ENCODE assay signal across 12 cellular contexts in the genomic region with DNA sequence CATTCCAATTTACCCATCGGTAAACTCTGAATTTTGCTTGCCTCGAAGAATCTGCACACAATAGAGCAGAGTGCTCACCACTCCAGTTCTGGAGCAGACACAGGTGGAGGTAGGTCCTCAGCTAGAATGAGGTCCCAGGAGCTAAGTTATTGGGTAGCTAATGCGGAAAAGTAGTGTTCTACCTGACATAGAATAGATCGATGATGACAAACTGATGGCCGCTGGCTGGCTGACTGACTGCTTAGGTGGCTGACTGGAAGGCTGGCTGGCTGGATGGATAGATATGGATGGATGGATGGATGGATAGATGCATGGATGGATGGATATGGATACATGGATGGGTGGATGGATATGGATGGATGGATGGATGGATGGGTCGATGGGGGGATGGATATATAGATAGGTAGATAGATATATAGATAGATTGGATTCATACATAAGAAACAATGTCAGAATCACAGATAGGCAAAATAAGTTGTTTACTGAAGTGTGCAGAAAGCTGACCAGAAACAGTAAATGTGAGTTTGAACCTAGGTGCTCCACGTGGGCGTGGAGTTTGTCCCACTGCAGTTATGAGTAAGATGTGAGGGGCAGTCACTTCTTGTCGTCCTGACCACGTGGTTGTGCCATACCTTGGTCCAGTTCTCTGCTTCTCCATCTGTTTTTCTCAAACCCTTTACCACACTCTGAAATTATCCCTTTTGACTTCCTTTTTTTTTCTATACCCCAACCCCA.
DNase-seq lines count a peak whose midpoint lies in the region; ATAC-seq and TF ChIP-seq lines count a peak whose summit lies in the region.
"Had no signal": no experiment of that assay in that cellular context is flagged by ENCODE, and none has a peak within 500 bp of the region (broad histone marks: within the 10 kb centered on the region; RNA-seq: fewer than 3 reads in every experiment).

No MANE protein-coding gene starts in this region.

- H3K36me3 ChIP-seq in HCT116 (ENCODE audit: control insufficient read depth in 1 of 2, insufficient read depth in 2 of 2, low read length in 2 of 2), result no peaks in the 10 kb centered on the region
- H3K36me3 ChIP-seq: colonic mucosa, MG63, Peyer's patch had no signal

- no peak overlapping the region for H3K27ac Mint-ChIP-seq in activated naive CD8-positive, alpha-beta T cell
- H3K27ac Mint-ChIP-seq in activated naive CD8-positive, alpha-beta T cell treated with anti-CD3 and anti-CD28 coated beads for 36 hours, result no peak overlapping the region
- H3K27ac Mint-ChIP-seq in stimulated activated naive CD8-positive, alpha-beta T cell treated with anti-CD3 and anti-CD28 coated beads, Interleukin-15, amount 100 ng/mL, for 72 hours, result no peak overlapping the region
- H3K27ac Mint-ChIP-seq: stimulated activated naive CD8-positive, alpha-beta T cell treated with anti-CD3 and anti-CD28 coated beads, Interleukin-15, Interleukin-2, amounts not matched to agents 100 ng/mL and 50 ng/mL, for 24 hours had no signal

- H3K9me3 Mint-ChIP-seq in activated naive CD8-positive, alpha-beta T cell (ENCODE audit: low read depth), result peaks cover 7% of the 10 kb centered on the region
- H3K9me3 Mint-ChIP-seq in activated naive CD8-positive, alpha-beta T cell treated with anti-CD3 and anti-CD28 coated beads for 36 hours, result peaks cover 7% of the 10 kb centered on the region
- peaks cover 12 to 20% of the 10 kb centered on the region in 2 donors for H3K9me3 Mint-ChIP-seq in stimulated activated naive CD8-positive, alpha-beta T cell treated with anti-CD3 and anti-CD28 coated beads, Interleukin-15, amount 100 ng/mL, for 72 hours

- TF ChIP-seq POLR2A in HCT116 (IDR thresholded peaks at IDR 0.05; ENCODE audit: borderline replicate concordance, extremely low read depth, insufficient read depth, insufficient read length), result no peak

- TF ChIP-seq RAD21 in HCT116 (IDR thresholded peaks at IDR 0.05; ENCODE audit: low read depth), result no peak

- no peaks in the 10 kb centered on the region for H3K79me2 ChIP-seq in HCT116 (ENCODE audit: insufficient read depth, low read length)

- H3K9me2 ChIP-seq in HCT116 (ENCODE audit: insufficient read depth), result no peaks in the 10 kb centered on the region

- peaks cover 8% of the 10 kb centered on the region for H3K27me3 Mint-ChIP-seq in activated naive CD8-positive, alpha-beta T cell
- H3K27me3 Mint-ChIP-seq in activated naive CD8-positive, alpha-beta T cell treated with anti-CD3 and anti-CD28 coated beads for 36 hours, result peaks cover 26% of the 10 kb centered on the region
- H3K27me3 Mint-ChIP-seq in stimulated activated naive CD8-positive, alpha-beta T cell treated with anti-CD3 and anti-CD28 coated beads, Interleukin-15, amount 100 ng/mL, for 72 hours, result peaks cover 46% of the 10 kb centered on the region

- peaks cover 3% of the 10 kb centered on the region for H3K4me1 Mint-ChIP-seq in activated naive CD8-positive, alpha-beta T cell (ENCODE audit: low read depth)
- peaks cover 2% of the 10 kb centered on the region for H3K4me1 Mint-ChIP-seq in activated naive CD8-positive, alpha-beta T cell treated with anti-CD3 and anti-CD28 coated beads for 36 hours
- H3K4me1 Mint-ChIP-seq in stimulated activated naive CD8-positive, alpha-beta T cell treated with anti-CD3 and anti-CD28 coated beads, Interleukin-15, amount 100 ng/mL, for 72 hours, result peaks cover 7% of the 10 kb centered on the region

- CTCF ChIA-PET in HCT116 (lab: Charles Lee) (interaction anchor here (0.8 to 2.7 kb wide), 8 partner anchors 8 to 665 kb away, joined by 3 to 21 read pairs (median 6); no protein-coding TSS in a partner anchor), GM10248 (lab: Yijun Ruan, JAX) (interaction anchor here (1.0 to 4.9 kb wide), 27 partner anchors 9 to 665 kb away, joined by 3 to 67 read pairs (median 6); no protein-coding TSS in a partner anchor)

- no peaks in the 10 kb centered on the region for H3K27me3 ChIP-seq in HCT116 (ENCODE audit: insufficient read depth, low read length)
- H3K27me3 ChIP-seq: colonic mucosa, MG63, Peyer's patch had no signal

- POLR2A ChIA-PET in HCT116 (lab: Charles Lee), result no interaction called here
- POLR2A ChIA-PET in GM10248 (lab: Yijun Ruan, JAX), result no interaction called here

- RAD21 ChIA-PET in HCT116 (lab: Charles Lee; ENCODE audit: low non-redundant PET in 1 of 2, low total read pairs in 2 of 2, uncharacterized antibody in 2 of 2, unreplicated experiment in 2 of 2), result interaction anchor here in 1 of 2 experiments (0.9 kb wide), 1 partner anchor 221 kb away, joined by 3 read pairs; no protein-coding TSS in a partner anchor

- no peak overlapping the region for H3K9ac ChIP-seq in HCT116 (ENCODE audit: low read length)

- no peaks in the 10 kb centered on the region for H3K36me3 Mint-ChIP-seq in activated naive CD8-positive, alpha-beta T cell
- no peaks in the 10 kb centered on the region for H3K36me3 Mint-ChIP-seq in activated naive CD8-positive, alpha-beta T cell treated with anti-CD3 and anti-CD28 coated beads for 36 hours

- no peak for DNase-seq in activated naive CD8-positive, alpha-beta T cell treated with anti-CD3 and anti-CD28 coated beads for 36 hours
- DNase-seq in HCT116 (ENCODE audit: low read depth, low spot score) (no peak), GM10248 (ENCODE audit: extremely low spot score) (no peak)
- no peak for DNase-seq in stimulated activated naive CD8-positive, alpha-beta T cell treated with anti-CD3 and anti-CD28 coated beads, Interleukin-15, amount 100 ng/mL, for 72 hours
- DNase-seq in central memory CD4-positive, alpha-beta T cell, result no peak
- no peak for DNase-seq in activated effector memory CD4-positive, alpha-beta T cell treated with anti-CD3 and anti-CD28 coated beads, Interleukin-2, amount 50 U/mL, for 16 hours

- intact Hi-C loops in HCT116 (cut with micrococcal nuclease), result loop anchor here (1.0 to 2.0 kb wide), 4 partner anchors 215 to 665 kb away; no protein-coding TSS in a partner anchor

- TF ChIP-seq CTCF in HCT116 (IDR thresholded peaks at IDR 0.05 in 2 of 3, conservative IDR thresholded peaks at IDR 0.05 in 1 of 3; ENCODE audit: borderline replicate concordance in 1 of 3, insufficient read depth in 1 of 3, low read depth in 2 of 3, low read length in 2 of 3), result no peak
- no peak for TF ChIP-seq CTCF in GM10248 (IDR thresholded peaks at IDR 0.05; ENCODE audit: control extremely low read depth, extremely low read depth, low read depth, missing control alignments)

- no peak overlapping the region for H3K4me3 ChIP-seq in HCT116 (replicated peaks in 1 of 2; ENCODE audit: low read depth in 1 of 2, low read length in 2 of 2)
- H3K4me3 ChIP-seq: colonic mucosa, MG63, Peyer's patch had no signal

- no TSS peak for BruUV-seq in HCT116 (replicated peaks; lab: Mats Ljungman, UMichigan)

- H3K4me2 ChIP-seq in HCT116 (ENCODE audit: low read length), result no peak overlapping the region

- H3K27ac ChIP-seq in HCT116 (ENCODE audit: low read depth, low read length), result no peak overlapping the region
- H3K27ac ChIP-seq: colonic mucosa, Peyer's patch had no signal

- ATAC-seq in HCT116, result peak; percentile 23; the same call in 1 of the 2 replicates
- peak; percentile 31 for ATAC-seq in HG03521 (IDR thresholded peaks at IDR 0.05; ENCODE audit: unreplicated experiment)
- ATAC-seq in stimulated activated naive CD8-positive, alpha-beta T cell treated with anti-CD3 and anti-CD28 coated beads, Interleukin-15, amount 100 ng/mL, for 72 hours, result peak; percentile 68

- no peak overlapping the region for H2AFZ ChIP-seq in HCT116 (ENCODE audit: low read depth, low read length, poor library complexity, severe bottlenecking)

- no peaks in the 10 kb centered on the region for H4K20me1 ChIP-seq in HCT116 (ENCODE audit: insufficient read depth)

- H3K4me3 Mint-ChIP-seq in activated naive CD8-positive, alpha-beta T cell, result peak overlapping the region; percentile 20
- H3K4me3 Mint-ChIP-seq in activated naive CD8-positive, alpha-beta T cell treated with anti-CD3 and anti-CD28 coated beads for 36 hours, result no peak overlapping the region
- H3K4me3 Mint-ChIP-seq in stimulated activated naive CD8-positive, alpha-beta T cell treated with anti-CD3 and anti-CD28 coated beads, Interleukin-15, amount 100 ng/mL, for 72 hours, result no peak overlapping the region
- H3K4me3 Mint-ChIP-seq: stimulated activated naive CD8-positive, alpha-beta T cell treated with anti-CD3 and anti-CD28 coated beads, Interleukin-15, Interleukin-2, amounts not matched to agents 100 ng/mL and 50 ng/mL, for 24 hours had no signal

- no peaks in the 10 kb centered on the region for H3K4me1 ChIP-seq in HCT116 (ENCODE audit: control insufficient read depth in 1 of 2, insufficient read depth in 2 of 2, low read length in 2 of 2)
- H3K4me1 ChIP-seq: colonic mucosa, Peyer's patch had no signal

- H3K9me3 ChIP-seq in HCT116 (ENCODE audit: control insufficient read depth in 1 of 2, insufficient read depth in 1 of 2, low read depth in 1 of 2, low read length in 2 of 2), result no peaks in the 10 kb centered on the region; a peak in 1 of 4 replicates
- H3K9me3 ChIP-seq: colonic mucosa had no signal

TF ChIP-seq in HCT116, 20 proteins besides CTCF, POLR2A, EP300 and RAD21 (continues in another document):
- TF ChIP-seq POLR2AphosphoS5 (IDR thresholded peaks at IDR 0.05; ENCODE audit: low read depth, low read length) (no peak), EZH2phosphoT487 (IDR thresholded peaks at IDR 0.05; ENCODE audit: borderline replicate concordance) (no peak), JUND (IDR thresholded peaks at IDR 0.05) (no peak)
- TF ChIP-seq, protein P1, sequence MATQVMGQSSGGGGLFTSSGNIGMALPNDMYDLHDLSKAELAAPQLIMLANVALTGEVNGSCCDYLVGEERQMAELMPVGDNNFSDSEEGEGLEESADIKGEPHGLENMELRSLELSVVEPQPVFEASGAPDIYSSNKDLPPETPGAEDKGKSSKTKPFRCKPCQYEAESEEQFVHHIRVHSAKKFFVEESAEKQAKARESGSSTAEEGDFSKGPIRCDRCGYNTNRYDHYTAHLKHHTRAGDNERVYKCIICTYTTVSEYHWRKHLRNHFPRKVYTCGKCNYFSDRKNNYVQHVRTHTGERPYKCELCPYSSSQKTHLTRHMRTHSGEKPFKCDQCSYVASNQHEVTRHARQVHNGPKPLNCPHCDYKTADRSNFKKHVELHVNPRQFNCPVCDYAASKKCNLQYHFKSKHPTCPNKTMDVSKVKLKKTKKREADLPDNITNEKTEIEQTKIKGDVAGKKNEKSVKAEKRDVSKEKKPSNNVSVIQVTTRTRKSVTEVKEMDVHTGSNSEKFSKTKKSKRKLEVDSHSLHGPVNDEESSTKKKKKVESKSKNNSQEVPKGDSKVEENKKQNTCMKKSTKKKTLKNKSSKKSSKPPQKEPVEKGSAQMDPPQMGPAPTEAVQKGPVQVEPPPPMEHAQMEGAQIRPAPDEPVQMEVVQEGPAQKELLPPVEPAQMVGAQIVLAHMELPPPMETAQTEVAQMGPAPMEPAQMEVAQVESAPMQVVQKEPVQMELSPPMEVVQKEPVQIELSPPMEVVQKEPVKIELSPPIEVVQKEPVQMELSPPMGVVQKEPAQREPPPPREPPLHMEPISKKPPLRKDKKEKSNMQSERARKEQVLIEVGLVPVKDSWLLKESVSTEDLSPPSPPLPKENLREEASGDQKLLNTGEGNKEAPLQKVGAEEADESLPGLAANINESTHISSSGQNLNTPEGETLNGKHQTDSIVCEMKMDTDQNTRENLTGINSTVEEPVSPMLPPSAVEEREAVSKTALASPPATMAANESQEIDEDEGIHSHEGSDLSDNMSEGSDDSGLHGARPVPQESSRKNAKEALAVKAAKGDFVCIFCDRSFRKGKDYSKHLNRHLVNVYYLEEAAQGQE (IDR thresholded peaks at IDR 0.05; ENCODE audit: low read depth), result no peak
